In the genomic region with DNA sequence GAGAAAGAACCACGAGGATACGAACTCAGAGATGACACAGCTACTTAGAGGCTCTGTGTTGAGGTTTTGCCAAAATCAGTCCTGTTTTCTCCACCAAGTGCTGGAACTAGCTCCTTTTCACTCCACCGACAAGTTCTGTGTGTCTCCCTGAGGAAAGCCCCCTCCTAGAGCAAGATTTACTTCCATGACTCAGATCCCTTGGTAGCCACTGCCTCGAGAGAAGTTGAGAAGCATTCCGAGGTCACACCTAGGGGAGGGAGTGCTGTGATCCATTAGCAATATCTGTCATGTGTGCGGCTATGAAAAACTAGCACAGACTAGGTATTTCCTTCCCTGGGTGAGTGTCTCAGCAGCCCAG, we compare ENCODE assay signal across 12 cellular contexts. TPM values are rescaled to one million over a fixed set of nuclear protein-coding genes. Genes with fewer than 3 reads are reported as not detected.
DNase-seq lines count a peak whose midpoint lies in the region; ATAC-seq, FAIRE-seq and TF ChIP-seq lines count a peak whose summit lies in the region.
"Had no signal": no experiment of that assay in that cellular context is flagged by ENCODE, and none has a peak within 500 bp of the region (broad histone marks: within the 10 kb centered on the region; RNA-seq: fewer than 3 reads in every experiment).

No MANE protein-coding gene starts in this region.

- H2AFZ ChIP-seq in HCT116 (ENCODE audit: low read depth, low read length, poor library complexity, severe bottlenecking) (no peak overlapping the region), astrocyte (ENCODE audit: low read depth, low read length) (peak overlapping the region; percentile 12)

- no peak overlapping the region for H2AK5ac ChIP-seq in mesendoderm (ENCODE audit: low read length)

- H3K9me3 ChIP-seq in HCT116 (ENCODE audit: control insufficient read depth in 1 of 2, insufficient read depth in 1 of 2, low read depth in 1 of 2, low read length in 2 of 2) (no peaks in the 10 kb centered on the region), astrocyte (ENCODE audit: insufficient read depth, low read depth, low read length) (no peaks in the 10 kb centered on the region)
- H3K9me3 ChIP-seq: vagina had no signal

- no peak overlapping the region for H2BK5ac ChIP-seq in mesendoderm (ENCODE audit: low read length)

- RAD21 ChIA-PET in HCT116 (lab: Charles Lee; ENCODE audit: low non-redundant PET in 1 of 2, low total read pairs in 2 of 2, uncharacterized antibody in 2 of 2, unreplicated experiment in 2 of 2): no interaction called here

- H3K4me1 ChIP-seq in HCT116 (ENCODE audit: control insufficient read depth in 1 of 2, insufficient read depth in 2 of 2, low read length in 2 of 2): peaks cover 0 to 10% of the 10 kb centered on the region in 2 experiments; a peak in 1 of 4 replicates
- peaks cover 12% of the 10 kb centered on the region for H3K4me1 ChIP-seq in astrocyte (ENCODE audit: insufficient read depth, low read length)
- peaks cover 2% of the 10 kb centered on the region for H3K4me1 ChIP-seq in mesendoderm (ENCODE audit: control insufficient read depth, low read depth, low read length)
- H3K4me1 ChIP-seq: vagina had no signal

- H3K4me1 Mint-ChIP-seq in astrocyte (ENCODE audit: low read depth, unreplicated experiment): peaks cover 22% of the 10 kb centered on the region

- WGBS in mesendoderm (ENCODE audit: extremely low coverage, insufficient coverage, low lambda C conversion rate): no CpG with 5 or more reads among the region's 6 CpGs

- peak overlapping the region; percentile 17 for H3K4me3 Mint-ChIP-seq in astrocyte (ENCODE audit: unreplicated experiment)

- H3K27me3 Mint-ChIP-seq in astrocyte (ENCODE audit: low read depth, unreplicated experiment): peaks cover 2% of the 10 kb centered on the region

- POLR2A ChIA-PET in HCT116 (lab: Charles Lee): no interaction called here

- CTCF ChIA-PET in HCT116 (lab: Charles Lee): no interaction called here

- no peak overlapping the region for H3K18ac ChIP-seq in mesendoderm (ENCODE audit: low read length)

- TF ChIP-seq POLR2A in HCT116 (IDR thresholded peaks at IDR 0.05; ENCODE audit: borderline replicate concordance, extremely low read depth, insufficient read depth, insufficient read length): no peak

- no peaks in the 10 kb centered on the region for H3K27me3 ChIP-seq in HCT116 (ENCODE audit: insufficient read depth, low read length)
- no peaks in the 10 kb centered on the region for H3K27me3 ChIP-seq in astrocyte (ENCODE audit: insufficient read depth, low read length)
- H3K27me3 ChIP-seq in mesendoderm (ENCODE audit: insufficient read depth, low read length, poor library complexity): no peaks in the 10 kb centered on the region
- H3K27me3 ChIP-seq: vagina had no signal

- H3K27ac Mint-ChIP-seq in astrocyte (ENCODE audit: unreplicated experiment): peak overlapping the region; percentile 28

- H3K4me2 ChIP-seq in HCT116 (ENCODE audit: low read length) (peak overlapping the region; percentile 28), astrocyte (ENCODE audit: low read length) (peak overlapping the region; percentile 68), mesendoderm (ENCODE audit: low read length) (no peak overlapping the region)

- no peak overlapping the region for H4K8ac ChIP-seq in mesendoderm (ENCODE audit: low read depth, low read length)

- H3K23ac ChIP-seq in mesendoderm (ENCODE audit: low read length): no peak overlapping the region

- no peak overlapping the region for H3K56ac ChIP-seq in mesendoderm (ENCODE audit: low read length)

- no peak overlapping the region for H3K9ac ChIP-seq in HCT116 (ENCODE audit: low read length)
- peak overlapping the region; percentile 51 for H3K9ac ChIP-seq in astrocyte (ENCODE audit: low read length)
- H3K9ac ChIP-seq in mesendoderm (ENCODE audit: low read length): no peak overlapping the region

- no peaks in the 10 kb centered on the region for H4K20me1 ChIP-seq in HCT116 (ENCODE audit: insufficient read depth)
- H4K20me1 ChIP-seq in astrocyte (ENCODE audit: insufficient read depth, low read length): no peaks in the 10 kb centered on the region

- ATAC-seq in HCT116: peak; percentile 26; the same call in 1 of the 2 replicates

- peak; percentile 63 for FAIRE-seq in astrocyte (lab: Jason Lieb, UNC)
- FAIRE-seq: kidney had no signal

- H3K4ac ChIP-seq in mesendoderm (ENCODE audit: low read depth, low read length): no peak overlapping the region

- no peak for TF ChIP-seq CTCF in HCT116 (IDR thresholded peaks at IDR 0.05 in 2 of 3, conservative IDR thresholded peaks at IDR 0.05 in 1 of 3; ENCODE audit: borderline replicate concordance in 1 of 3, insufficient read depth in 1 of 3, low read depth in 2 of 3, low read length in 2 of 3)
- no peak for TF ChIP-seq CTCF in astrocyte (IDR thresholded peaks at IDR 0.05; ENCODE audit: insufficient read depth, low read depth, low read length)

- in situ Hi-C loops in G401 (cut with HindIII; ENCODE audit: low sequenced_read_pairs): no loop called here

- peaks cover 4% of the 10 kb centered on the region for H3K36me3 Mint-ChIP-seq in astrocyte (ENCODE audit: low read depth, unreplicated experiment)

- no peaks in the 10 kb centered on the region for H3K36me3 ChIP-seq in HCT116 (ENCODE audit: control insufficient read depth in 1 of 2, insufficient read depth in 2 of 2, low read length in 2 of 2)
- H3K36me3 ChIP-seq in astrocyte (ENCODE audit: insufficient read depth, low read length): no peaks in the 10 kb centered on the region
- H3K36me3 ChIP-seq in mesendoderm (ENCODE audit: control insufficient read depth, insufficient read depth, low read length): no peaks in the 10 kb centered on the region
- H3K36me3 ChIP-seq: vagina had no signal

- H4K5ac ChIP-seq in mesendoderm (ENCODE audit: low read length): no peak overlapping the region

- TF ChIP-seq RAD21 in HCT116 (IDR thresholded peaks at IDR 0.05; ENCODE audit: low read depth): no peak

- H3K9me2 ChIP-seq in HCT116 (ENCODE audit: insufficient read depth): no peaks in the 10 kb centered on the region

- no TSS peak for BruUV-seq in HCT116 (replicated peaks; lab: Mats Ljungman, UMichigan)

- DNase-seq in AG08396 (ENCODE audit: low spot score) (peak; percentile 70), HCT116 (ENCODE audit: low read depth, low spot score) (no peak), astrocyte (ENCODE audit: low read depth) (peak; percentile 85), mesendoderm (peak; percentile 83), foreskin melanocyte (no peak), NAMALWA (ENCODE audit: low spot score) (no peak), G401 (ENCODE audit: low spot score) (no peak)
- DNase-seq in stimulated activated CD4-positive, alpha-beta T cell treated with anti-CD3 and anti-CD28 coated beads, Interleukin-2, amount 100 ng/mL, for 24 hours: no peak
- DNase-seq: cerebellar nuclear complex, DMS79 had no signal

- no peak overlapping the region for H2BK15ac ChIP-seq in mesendoderm (replicated peaks; ENCODE audit: low read depth)

- H3K27ac ChIP-seq in HCT116 (ENCODE audit: low read depth, low read length): no peak overlapping the region
- H3K27ac ChIP-seq in astrocyte (ENCODE audit: low read depth, low read length): no peak overlapping the region
- no peak overlapping the region for H3K27ac ChIP-seq in mesendoderm (ENCODE audit: low read depth, low read length)
- H3K27ac ChIP-seq: vagina had no signal

- H3K4me3 ChIP-seq in HCT116 (replicated peaks in 1 of 2; ENCODE audit: low read depth in 1 of 2, low read length in 2 of 2) (no peak overlapping the region), astrocyte (ENCODE audit: insufficient read depth, low read depth, low read length) (no peak overlapping the region), mesendoderm (ENCODE audit: low read length) (no peak overlapping the region)
- H3K4me3 ChIP-seq: vagina had no signal

- H3K79me2 ChIP-seq in HCT116 (ENCODE audit: insufficient read depth, low read length) (no peaks in the 10 kb centered on the region), astrocyte (ENCODE audit: insufficient read depth, low read length) (no peaks in the 10 kb centered on the region), mesendoderm (ENCODE audit: control insufficient read depth, insufficient read depth, low read length) (no peaks in the 10 kb centered on the region)

- intact Hi-C loops in HCT116 (cut with micrococcal nuclease): no loop called here

- no peaks in the 10 kb centered on the region for H3K9me3 Mint-ChIP-seq in astrocyte (ENCODE audit: unreplicated experiment)

- no peak overlapping the region for H2BK120ac ChIP-seq in mesendoderm (ENCODE audit: low read depth, low read length)

- H3K79me1 ChIP-seq in mesendoderm (ENCODE audit: low read length): no peaks in the 10 kb centered on the region

TF ChIP-seq in HCT116, 20 proteins besides CTCF, POLR2A, EP300 and RAD21:
- TF ChIP-seq ZNF274 (IDR thresholded peaks at IDR 0.05; ENCODE audit: low read depth, low read length) (no peak), POLR2AphosphoS5 (IDR thresholded peaks at IDR 0.05; ENCODE audit: low read depth, low read length) (no peak), ELF1 (IDR thresholded peaks at IDR 0.05; ENCODE audit: borderline replicate concordance, low read depth) (no peak), JUND (IDR thresholded peaks at IDR 0.05) (no peak), ZFX (IDR thresholded peaks at IDR 0.05) (no peak)
- TF ChIP-seq, protein P1, sequence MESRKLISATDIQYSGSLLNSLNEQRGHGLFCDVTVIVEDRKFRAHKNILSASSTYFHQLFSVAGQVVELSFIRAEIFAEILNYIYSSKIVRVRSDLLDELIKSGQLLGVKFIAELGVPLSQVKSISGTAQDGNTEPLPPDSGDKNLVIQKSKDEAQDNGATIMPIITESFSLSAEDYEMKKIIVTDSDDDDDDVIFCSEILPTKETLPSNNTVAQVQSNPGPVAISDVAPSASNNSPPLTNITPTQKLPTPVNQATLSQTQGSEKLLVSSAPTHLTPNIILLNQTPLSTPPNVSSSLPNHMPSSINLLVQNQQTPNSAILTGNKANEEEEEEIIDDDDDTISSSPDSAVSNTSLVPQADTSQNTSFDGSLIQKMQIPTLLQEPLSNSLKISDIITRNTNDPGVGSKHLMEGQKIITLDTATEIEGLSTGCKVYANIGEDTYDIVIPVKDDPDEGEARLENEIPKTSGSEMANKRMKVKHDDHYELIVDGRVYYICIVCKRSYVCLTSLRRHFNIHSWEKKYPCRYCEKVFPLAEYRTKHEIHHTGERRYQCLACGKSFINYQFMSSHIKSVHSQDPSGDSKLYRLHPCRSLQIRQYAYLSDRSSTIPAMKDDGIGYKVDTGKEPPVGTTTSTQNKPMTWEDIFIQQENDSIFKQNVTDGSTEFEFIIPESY (IDR thresholded peaks at IDR 0.05; ENCODE audit: extremely low read depth, insufficient replicate concordance, low read length): no peak

RNA-seq across cellular contexts. Expression of a gene that starts 30.6 kb away (rescaled TPM):
- total RNA-seq in HCT116 (2021; ENCODE audit: unreplicated experiment): 1.2 TPM
- polyA plus RNA-seq in HCT116 (2012): 0.76 and 1.5 TPM in 2 replicates
- 1.8 and 3.0 TPM in 2 replicates for total RNA-seq in astrocyte
- polyA plus RNA-seq in mesendoderm (2013, experiment 1 of 2): 0.52 TPM
- 0.63 TPM for polyA plus RNA-seq in mesendoderm (2013, experiment 2 of 2)
- total RNA-seq in G401 (2014; rRNA removed; shearing (Covaris generic)): 0.18 TPM in 1 of 2 replicates, not detected in the other

Comparison
In these comparisons a context has a peak if more than half of its experiments do, and no peak if none do; other contexts are left out.
1. DNase-seq: peak in AG08396 (single experiment), astrocyte (single experiment) and mesendoderm (single experiment); none in HCT116 (single experiment), foreskin melanocyte (single experiment), stimulated activated CD4-positive, alpha-beta T cell treated with anti-CD3 and anti-CD28 coated beads, Interleukin-2, amount 100 ng/mL, for 24 hours (0 of 2), NAMALWA (single experiment) and G401 (single experiment).